Comparison of ENCODE assay signal across 1 cellular context in the genomic region with DNA sequence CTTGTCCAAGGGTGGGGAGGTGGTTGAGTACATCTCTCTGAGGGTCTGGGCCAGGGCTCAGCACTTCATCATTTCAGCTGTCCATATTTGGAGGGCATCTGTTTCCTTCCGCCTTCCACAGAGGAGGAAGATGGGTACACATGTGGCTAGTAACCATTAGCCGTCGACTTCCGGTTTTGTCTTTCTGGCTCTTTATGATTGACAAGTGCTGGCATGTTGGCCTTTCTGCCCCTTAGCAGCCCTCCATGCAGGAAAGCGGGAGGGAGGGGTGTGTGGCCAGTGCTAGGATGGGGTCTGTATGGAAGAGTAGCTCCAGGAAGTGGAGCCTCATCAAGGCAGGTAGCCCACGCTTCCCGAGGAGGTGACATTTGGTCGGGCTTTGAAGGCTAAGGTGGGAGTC.
TF ChIP-seq lines count a peak whose summit lies in the region.

No MANE protein-coding gene starts in this region.

TF ChIP-seq in HCT116, 20 proteins besides CTCF, POLR2A, EP300 and RAD21 (continued from another document):
- TF ChIP-seq, protein P1, sequence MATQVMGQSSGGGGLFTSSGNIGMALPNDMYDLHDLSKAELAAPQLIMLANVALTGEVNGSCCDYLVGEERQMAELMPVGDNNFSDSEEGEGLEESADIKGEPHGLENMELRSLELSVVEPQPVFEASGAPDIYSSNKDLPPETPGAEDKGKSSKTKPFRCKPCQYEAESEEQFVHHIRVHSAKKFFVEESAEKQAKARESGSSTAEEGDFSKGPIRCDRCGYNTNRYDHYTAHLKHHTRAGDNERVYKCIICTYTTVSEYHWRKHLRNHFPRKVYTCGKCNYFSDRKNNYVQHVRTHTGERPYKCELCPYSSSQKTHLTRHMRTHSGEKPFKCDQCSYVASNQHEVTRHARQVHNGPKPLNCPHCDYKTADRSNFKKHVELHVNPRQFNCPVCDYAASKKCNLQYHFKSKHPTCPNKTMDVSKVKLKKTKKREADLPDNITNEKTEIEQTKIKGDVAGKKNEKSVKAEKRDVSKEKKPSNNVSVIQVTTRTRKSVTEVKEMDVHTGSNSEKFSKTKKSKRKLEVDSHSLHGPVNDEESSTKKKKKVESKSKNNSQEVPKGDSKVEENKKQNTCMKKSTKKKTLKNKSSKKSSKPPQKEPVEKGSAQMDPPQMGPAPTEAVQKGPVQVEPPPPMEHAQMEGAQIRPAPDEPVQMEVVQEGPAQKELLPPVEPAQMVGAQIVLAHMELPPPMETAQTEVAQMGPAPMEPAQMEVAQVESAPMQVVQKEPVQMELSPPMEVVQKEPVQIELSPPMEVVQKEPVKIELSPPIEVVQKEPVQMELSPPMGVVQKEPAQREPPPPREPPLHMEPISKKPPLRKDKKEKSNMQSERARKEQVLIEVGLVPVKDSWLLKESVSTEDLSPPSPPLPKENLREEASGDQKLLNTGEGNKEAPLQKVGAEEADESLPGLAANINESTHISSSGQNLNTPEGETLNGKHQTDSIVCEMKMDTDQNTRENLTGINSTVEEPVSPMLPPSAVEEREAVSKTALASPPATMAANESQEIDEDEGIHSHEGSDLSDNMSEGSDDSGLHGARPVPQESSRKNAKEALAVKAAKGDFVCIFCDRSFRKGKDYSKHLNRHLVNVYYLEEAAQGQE (IDR thresholded peaks at IDR 0.05; ENCODE audit: low read depth), result no peak
TF ChIP-seq in HCT116: peak in this region for 0.
